ENCODE assay signal across 8 cellular contexts in the genomic region with DNA sequence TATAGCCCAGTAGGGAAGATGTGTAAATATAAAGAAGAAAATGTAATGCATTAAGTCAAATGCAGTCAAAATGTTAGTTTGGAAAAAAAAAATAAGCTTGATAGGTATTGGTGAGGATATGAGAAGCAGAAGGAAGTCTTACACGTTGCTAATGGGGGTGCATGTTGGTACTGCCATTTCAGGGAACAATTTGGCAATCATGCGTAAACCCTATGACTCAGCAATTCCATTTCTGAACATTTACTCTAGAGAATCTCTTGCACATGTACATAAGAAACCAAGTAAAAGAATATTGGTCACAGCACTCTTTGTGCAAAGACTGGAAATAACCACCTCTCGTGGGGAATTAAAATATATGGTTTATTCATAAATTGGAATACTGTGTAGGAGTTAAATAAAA. TPM values are rescaled to one million over a fixed set of nuclear protein-coding genes. Genes with fewer than 3 reads are reported as not detected.
DNase-seq lines count a peak whose midpoint lies in the region; ATAC-seq, FAIRE-seq and TF ChIP-seq lines count a peak whose summit lies in the region.

No MANE protein-coding gene starts in this region.

- no peak for DNase-seq in activated naive CD4-positive, alpha-beta T cell treated with anti-CD3 and anti-CD28 coated beads, Interleukin-2, amount 50 U/mL, for 16 hours
- DNase-seq in activated CD8-positive, alpha-beta T cell treated with anti-CD3 and anti-CD28 coated beads for 36 hours, result peak; percentile 52
- peak; percentile 10 for DNase-seq in kidney glomerular epithelial cell (lab: John Stamatoyannopoulos, UW)
- DNase-seq in HTR-8/SVneo (ENCODE audit: insufficient read length, low spot score), result no peak
- DNase-seq in NCI-H2029 (lab: John Stamatoyannopoulos, UW), result no peak
- DNase-seq in COLO668 (lab: John Stamatoyannopoulos, UW; ENCODE audit: unreplicated experiment), result no peak

- peak overlapping the region; percentile 53 for H3K27ac Mint-ChIP-seq in activated naive CD4-positive, alpha-beta T cell treated with anti-CD3 and anti-CD28 coated beads, Interleukin-2, amount 50 U/mL, for 24 hours
- peak overlapping the region; percentile 92 for H3K27ac Mint-ChIP-seq in activated CD8-positive, alpha-beta T cell treated with anti-CD3 and anti-CD28 coated beads for 36 hours

- H3K9me3 Mint-ChIP-seq in activated naive CD4-positive, alpha-beta T cell treated with anti-CD3 and anti-CD28 coated beads, Interleukin-2, amount 50 U/mL, for 24 hours, result no peaks in the 10 kb centered on the region
- H3K9me3 Mint-ChIP-seq in activated CD8-positive, alpha-beta T cell treated with anti-CD3 and anti-CD28 coated beads for 36 hours, result no peaks in the 10 kb centered on the region

- no peak for TF ChIP-seq CTCF in activated CD8-positive, alpha-beta T cell treated with anti-CD3 and anti-CD28 coated beads for 36 hours (IDR thresholded peaks at IDR 0.05)

- FAIRE-seq in HTR-8/SVneo (lab: Jason Lieb, UNC), result no peak

- CTCF ChIA-PET in activated CD8-positive, alpha-beta T cell treated with anti-CD3 and anti-CD28 coated beads for 36 hours (lab: Charles Lee), result interaction anchor here (1.1 to 2.6 kb wide), 6 partner anchors 15 to 286 kb away, joined by 3 to 12 read pairs (median 5); no protein-coding TSS in a partner anchor

- intact Hi-C loops in activated CD8-positive, alpha-beta T cell treated with anti-CD3 and anti-CD28 coated beads for 36 hours (cut with micrococcal nuclease), result no loop called here

- peaks cover 12% of the 10 kb centered on the region for H3K4me1 Mint-ChIP-seq in activated naive CD4-positive, alpha-beta T cell treated with anti-CD3 and anti-CD28 coated beads, Interleukin-2, amount 50 U/mL, for 24 hours
- peaks cover 66% of the 10 kb centered on the region for H3K4me1 Mint-ChIP-seq in activated CD8-positive, alpha-beta T cell treated with anti-CD3 and anti-CD28 coated beads for 36 hours (ENCODE audit: low read depth)

- ATAC-seq in HG03469 (IDR thresholded peaks at IDR 0.05; ENCODE audit: unreplicated experiment), result peak; percentile 17
- ATAC-seq in activated CD8-positive, alpha-beta T cell treated with anti-CD3 and anti-CD28 coated beads for 36 hours, result peak; percentile 40

- peaks cover 1% of the 10 kb centered on the region for H3K27me3 Mint-ChIP-seq in activated naive CD4-positive, alpha-beta T cell treated with anti-CD3 and anti-CD28 coated beads, Interleukin-2, amount 50 U/mL, for 24 hours
- H3K27me3 Mint-ChIP-seq in activated CD8-positive, alpha-beta T cell treated with anti-CD3 and anti-CD28 coated beads for 36 hours, result peaks cover 2% of the 10 kb centered on the region

- no peak overlapping the region for H3K4me3 Mint-ChIP-seq in activated naive CD4-positive, alpha-beta T cell treated with anti-CD3 and anti-CD28 coated beads, Interleukin-2, amount 50 U/mL, for 24 hours
- H3K4me3 Mint-ChIP-seq in activated CD8-positive, alpha-beta T cell treated with anti-CD3 and anti-CD28 coated beads for 36 hours, result peak overlapping the region; percentile 49

- H3K36me3 Mint-ChIP-seq in activated naive CD4-positive, alpha-beta T cell treated with anti-CD3 and anti-CD28 coated beads, Interleukin-2, amount 50 U/mL, for 24 hours, result no peaks in the 10 kb centered on the region
- no peaks in the 10 kb centered on the region for H3K36me3 Mint-ChIP-seq in activated CD8-positive, alpha-beta T cell treated with anti-CD3 and anti-CD28 coated beads for 36 hours (ENCODE audit: low read depth)

- POLR2A ChIA-PET in activated CD8-positive, alpha-beta T cell treated with anti-CD3 and anti-CD28 coated beads for 36 hours (lab: Charles Lee), result interaction anchor here (0.6 kb wide), 1 partner anchor 8 kb away, joined by 3 read pairs; no protein-coding TSS in a partner anchor

RNA-seq across cellular contexts. Expression of a gene that starts 35.5 kb away (rescaled TPM):
- not detected for total RNA-seq in activated CD8-positive, alpha-beta T cell treated with anti-CD3 and anti-CD28 coated beads for 36 hours

Comparison
In these comparisons a context has a peak if more than half of its experiments do, and no peak if none do; other contexts are left out.
1. DNase-seq: peak in activated CD8-positive, alpha-beta T cell treated with anti-CD3 and anti-CD28 coated beads for 36 hours (single experiment) and kidney glomerular epithelial cell (single experiment); none in activated naive CD4-positive, alpha-beta T cell treated with anti-CD3 and anti-CD28 coated beads, Interleukin-2, amount 50 U/mL, for 16 hours (single experiment), HTR-8/SVneo (single experiment), NCI-H2029 (single experiment) and COLO668 (single experiment).